Comparison of ENCODE assay signal across 1 cellular context in the genomic region with DNA sequence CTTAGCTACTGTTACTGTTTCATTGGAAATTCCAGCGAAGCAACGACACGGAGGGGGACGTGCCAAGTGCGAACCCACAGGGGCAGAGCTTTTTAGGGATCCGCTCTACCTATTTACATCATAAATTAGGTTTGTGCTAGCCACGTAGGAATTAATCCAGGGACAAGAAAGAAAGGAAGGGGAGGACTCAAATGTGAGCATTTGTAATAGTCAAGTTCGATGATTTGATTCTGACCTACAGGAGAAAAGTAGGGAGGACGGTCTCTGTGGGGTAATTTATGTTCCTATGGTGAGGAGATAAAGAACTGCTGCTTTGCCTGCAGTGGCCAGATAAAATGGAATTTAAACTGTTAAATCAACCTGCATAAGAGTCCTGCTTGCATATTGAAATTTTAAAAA.
TF ChIP-seq lines count a peak whose summit lies in the region.

No MANE protein-coding gene starts in this region.

TF ChIP-seq in HEK293, 187 proteins besides CTCF, POLR2A, EP300 and RAD21 (continued from another document and continues in another):
- TF ChIP-seq, protein P1, sequence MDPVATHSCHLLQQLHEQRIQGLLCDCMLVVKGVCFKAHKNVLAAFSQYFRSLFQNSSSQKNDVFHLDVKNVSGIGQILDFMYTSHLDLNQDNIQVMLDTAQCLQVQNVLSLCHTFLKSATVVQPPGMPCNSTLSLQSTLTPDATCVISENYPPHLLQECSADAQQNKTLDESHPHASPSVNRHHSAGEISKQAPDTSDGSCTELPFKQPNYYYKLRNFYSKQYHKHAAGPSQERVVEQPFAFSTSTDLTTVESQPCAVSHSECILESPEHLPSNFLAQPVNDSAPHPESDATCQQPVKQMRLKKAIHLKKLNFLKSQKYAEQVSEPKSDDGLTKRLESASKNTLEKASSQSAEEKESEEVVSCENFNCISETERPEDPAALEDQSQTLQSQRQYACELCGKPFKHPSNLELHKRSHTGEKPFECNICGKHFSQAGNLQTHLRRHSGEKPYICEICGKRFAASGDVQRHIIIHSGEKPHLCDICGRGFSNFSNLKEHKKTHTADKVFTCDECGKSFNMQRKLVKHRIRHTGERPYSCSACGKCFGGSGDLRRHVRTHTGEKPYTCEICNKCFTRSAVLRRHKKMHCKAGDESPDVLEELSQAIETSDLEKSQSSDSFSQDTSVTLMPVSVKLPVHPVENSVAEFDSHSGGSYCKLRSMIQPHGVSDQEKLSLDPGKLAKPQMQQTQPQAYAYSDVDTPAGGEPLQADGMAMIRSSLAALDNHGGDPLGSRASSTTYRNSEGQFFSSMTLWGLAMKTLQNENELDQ (tag by site-specific recombination; IDR thresholded peaks at IDR 0.05; ENCODE audit: low read depth) = no peak
- TF ChIP-seq MEIS1 (CRISPR knock-in tag; IDR thresholded peaks at IDR 0.05; ENCODE audit: borderline replicate concordance) (no peak), ZNF157 (tag by site-specific recombination; IDR thresholded peaks at IDR 0.05) (no peak), SP7 (tag by site-specific recombination; IDR thresholded peaks at IDR 0.05) (no peak), BCL11B (tag by site-specific recombination; IDR thresholded peaks at IDR 0.05; ENCODE audit: low read depth) (no peak), ZBTB20 (tag by site-specific recombination; IDR thresholded peaks at IDR 0.05) (no peak), ZFP69B (tag by site-specific recombination; IDR thresholded peaks at IDR 0.05) (no peak), ZNF561 (tag by site-specific recombination; IDR thresholded peaks at IDR 0.05; ENCODE audit: borderline replicate concordance) (no peak; the same call in 1 of the 2 replicates), SCRT2 (tag by site-specific recombination; IDR thresholded peaks at IDR 0.05) (no peak), ZNF19 (tag by site-specific recombination; IDR thresholded peaks at IDR 0.05; ENCODE audit: low read depth) (no peak), ZNF473 (tag by site-specific recombination; IDR thresholded peaks at IDR 0.05) (no peak), SP2 (tag by site-specific recombination; IDR thresholded peaks at IDR 0.05) (peak; percentile 60), WT1 (tag by site-specific recombination; IDR thresholded peaks at IDR 0.05) (peak; percentile 57), ZNF777 (tag by site-specific recombination; IDR thresholded peaks at IDR 0.05; ENCODE audit: borderline replicate concordance) (no peak), ZNF112 (tag by site-specific recombination; IDR thresholded peaks at IDR 0.05) (no peak), OVOL3 (tag by site-specific recombination; IDR thresholded peaks at IDR 0.05) (no peak), ZNF133 (tag by site-specific recombination; IDR thresholded peaks at IDR 0.05) (no peak), ZNF792 (tag by site-specific recombination; IDR thresholded peaks at IDR 0.05) (no peak), TRIM28 (IDR thresholded peaks at IDR 0.05; ENCODE audit: borderline replicate concordance, low read length) (no peak), ZNF37A (tag by site-specific recombination; IDR thresholded peaks at IDR 0.05) (no peak), ZNF335 (tag by site-specific recombination; conservative IDR thresholded peaks at IDR 0.05) (peak; percentile 22), ZNF169 (tag by site-specific recombination; IDR thresholded peaks at IDR 0.05) (no peak), ZSCAN30 (tag by site-specific recombination; IDR thresholded peaks at IDR 0.05) (no peak), MZF1 (tag by site-specific recombination; IDR thresholded peaks at IDR 0.05; ENCODE audit: borderline replicate concordance) (peak; percentile 36; the same call in 1 of the 2 replicates), ZNF174 (tag by site-specific recombination; IDR thresholded peaks at IDR 0.05) (no peak), BCL11A (tag by site-specific recombination; IDR thresholded peaks at IDR 0.05; ENCODE audit: low read depth) (no peak), IKZF3 (tag by site-specific recombination; IDR thresholded peaks at IDR 0.05) (no peak), ZNF121 (tag by site-specific recombination; IDR thresholded peaks at IDR 0.05) (no peak)
- TF ChIP-seq, protein P2, sequence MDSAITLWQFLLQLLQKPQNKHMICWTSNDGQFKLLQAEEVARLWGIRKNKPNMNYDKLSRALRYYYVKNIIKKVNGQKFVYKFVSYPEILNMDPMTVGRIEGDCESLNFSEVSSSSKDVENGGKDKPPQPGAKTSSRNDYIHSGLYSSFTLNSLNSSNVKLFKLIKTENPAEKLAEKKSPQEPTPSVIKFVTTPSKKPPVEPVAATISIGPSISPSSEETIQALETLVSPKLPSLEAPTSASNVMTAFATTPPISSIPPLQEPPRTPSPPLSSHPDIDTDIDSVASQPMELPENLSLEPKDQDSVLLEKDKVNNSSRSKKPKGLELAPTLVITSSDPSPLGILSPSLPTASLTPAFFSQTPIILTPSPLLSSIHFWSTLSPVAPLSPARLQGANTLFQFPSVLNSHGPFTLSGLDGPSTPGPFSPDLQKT (IDR thresholded peaks at IDR 0.05; ENCODE audit: borderline replicate concordance, low read depth, low read length) = no peak
- TF ChIP-seq, protein P3, sequence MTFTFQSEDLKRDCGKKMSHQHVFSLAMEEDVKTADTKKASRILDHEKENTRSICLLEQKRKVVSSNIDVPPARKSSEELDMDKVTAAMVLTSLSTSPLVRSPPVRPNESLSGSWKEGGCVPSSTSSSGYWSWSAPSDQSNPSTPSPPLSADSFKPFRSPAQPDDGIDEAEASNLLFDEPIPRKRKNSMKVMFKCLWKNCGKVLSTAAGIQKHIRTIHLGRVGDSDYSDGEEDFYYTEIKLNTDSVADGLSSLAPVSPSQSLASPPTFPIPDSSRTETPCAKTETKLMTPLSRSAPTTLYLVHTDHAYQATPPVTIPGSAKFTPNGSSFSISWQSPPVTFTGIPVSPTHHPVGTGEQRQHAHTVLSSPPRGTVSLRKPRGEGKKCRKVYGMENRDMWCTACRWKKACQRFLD (tag by site-specific recombination; IDR thresholded peaks at IDR 0.05) = no peak
- TF ChIP-seq, protein P4, sequence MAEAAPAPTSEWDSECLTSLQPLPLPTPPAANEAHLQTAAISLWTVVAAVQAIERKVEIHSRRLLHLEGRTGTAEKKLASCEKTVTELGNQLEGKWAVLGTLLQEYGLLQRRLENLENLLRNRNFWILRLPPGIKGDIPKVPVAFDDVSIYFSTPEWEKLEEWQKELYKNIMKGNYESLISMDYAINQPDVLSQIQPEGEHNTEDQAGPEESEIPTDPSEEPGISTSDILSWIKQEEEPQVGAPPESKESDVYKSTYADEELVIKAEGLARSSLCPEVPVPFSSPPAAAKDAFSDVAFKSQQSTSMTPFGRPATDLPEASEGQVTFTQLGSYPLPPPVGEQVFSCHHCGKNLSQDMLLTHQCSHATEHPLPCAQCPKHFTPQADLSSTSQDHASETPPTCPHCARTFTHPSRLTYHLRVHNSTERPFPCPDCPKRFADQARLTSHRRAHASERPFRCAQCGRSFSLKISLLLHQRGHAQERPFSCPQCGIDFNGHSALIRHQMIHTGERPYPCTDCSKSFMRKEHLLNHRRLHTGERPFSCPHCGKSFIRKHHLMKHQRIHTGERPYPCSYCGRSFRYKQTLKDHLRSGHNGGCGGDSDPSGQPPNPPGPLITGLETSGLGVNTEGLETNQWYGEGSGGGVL (tag by site-specific recombination; IDR thresholded peaks at IDR 0.05) = no peak
- TF ChIP-seq, protein P5, sequence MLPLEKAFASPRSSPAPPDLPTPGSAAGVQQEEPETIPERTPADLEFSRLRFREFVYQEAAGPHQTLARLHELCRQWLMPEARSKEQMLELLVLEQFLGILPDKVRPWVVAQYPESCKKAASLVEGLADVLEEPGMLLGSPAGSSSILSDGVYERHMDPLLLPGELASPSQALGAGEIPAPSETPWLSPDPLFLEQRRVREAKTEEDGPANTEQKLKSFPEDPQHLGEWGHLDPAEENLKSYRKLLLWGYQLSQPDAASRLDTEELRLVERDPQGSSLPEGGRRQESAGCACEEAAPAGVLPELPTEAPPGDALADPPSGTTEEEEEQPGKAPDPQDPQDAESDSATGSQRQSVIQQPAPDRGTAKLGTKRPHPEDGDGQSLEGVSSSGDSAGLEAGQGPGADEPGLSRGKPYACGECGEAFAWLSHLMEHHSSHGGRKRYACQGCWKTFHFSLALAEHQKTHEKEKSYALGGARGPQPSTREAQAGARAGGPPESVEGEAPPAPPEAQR (tag by site-specific recombination; IDR thresholded peaks at IDR 0.05) = no peak
- TF ChIP-seq, protein P6, sequence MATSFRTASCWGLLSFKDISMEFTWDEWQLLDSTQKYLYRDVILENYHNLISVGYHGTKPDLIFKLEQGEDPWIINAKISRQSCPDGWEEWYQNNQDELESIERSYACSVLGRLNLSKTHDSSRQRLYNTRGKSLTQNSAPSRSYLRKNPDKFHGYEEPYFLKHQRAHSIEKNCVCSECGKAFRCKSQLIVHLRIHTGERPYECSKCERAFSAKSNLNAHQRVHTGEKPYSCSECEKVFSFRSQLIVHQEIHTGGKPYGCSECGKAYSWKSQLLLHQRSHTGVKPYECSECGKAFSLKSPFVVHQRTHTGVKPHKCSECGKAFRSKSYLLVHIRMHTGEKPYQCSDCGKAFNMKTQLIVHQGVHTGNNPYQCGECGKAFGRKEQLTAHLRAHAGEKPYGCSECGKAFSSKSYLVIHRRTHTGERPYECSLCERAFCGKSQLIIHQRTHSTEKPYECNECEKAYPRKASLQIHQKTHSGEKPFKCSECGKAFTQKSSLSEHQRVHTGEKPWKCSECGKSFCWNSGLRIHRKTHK (tag by site-specific recombination; IDR thresholded peaks at IDR 0.05) = no peak
- TF ChIP-seq, protein P7, sequence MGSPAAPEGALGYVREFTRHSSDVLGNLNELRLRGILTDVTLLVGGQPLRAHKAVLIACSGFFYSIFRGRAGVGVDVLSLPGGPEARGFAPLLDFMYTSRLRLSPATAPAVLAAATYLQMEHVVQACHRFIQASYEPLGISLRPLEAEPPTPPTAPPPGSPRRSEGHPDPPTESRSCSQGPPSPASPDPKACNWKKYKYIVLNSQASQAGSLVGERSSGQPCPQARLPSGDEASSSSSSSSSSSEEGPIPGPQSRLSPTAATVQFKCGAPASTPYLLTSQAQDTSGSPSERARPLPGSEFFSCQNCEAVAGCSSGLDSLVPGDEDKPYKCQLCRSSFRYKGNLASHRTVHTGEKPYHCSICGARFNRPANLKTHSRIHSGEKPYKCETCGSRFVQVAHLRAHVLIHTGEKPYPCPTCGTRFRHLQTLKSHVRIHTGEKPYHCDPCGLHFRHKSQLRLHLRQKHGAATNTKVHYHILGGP (tag by site-specific recombination; IDR thresholded peaks at IDR 0.05) = no peak
- TF ChIP-seq, protein P8, sequence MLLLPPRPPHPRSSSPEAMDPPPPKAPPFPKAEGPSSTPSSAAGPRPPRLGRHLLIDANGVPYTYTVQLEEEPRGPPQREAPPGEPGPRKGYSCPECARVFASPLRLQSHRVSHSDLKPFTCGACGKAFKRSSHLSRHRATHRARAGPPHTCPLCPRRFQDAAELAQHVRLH (tag by site-specific recombination; IDR thresholded peaks at IDR 0.05) = no peak
- TF ChIP-seq, protein P9, sequence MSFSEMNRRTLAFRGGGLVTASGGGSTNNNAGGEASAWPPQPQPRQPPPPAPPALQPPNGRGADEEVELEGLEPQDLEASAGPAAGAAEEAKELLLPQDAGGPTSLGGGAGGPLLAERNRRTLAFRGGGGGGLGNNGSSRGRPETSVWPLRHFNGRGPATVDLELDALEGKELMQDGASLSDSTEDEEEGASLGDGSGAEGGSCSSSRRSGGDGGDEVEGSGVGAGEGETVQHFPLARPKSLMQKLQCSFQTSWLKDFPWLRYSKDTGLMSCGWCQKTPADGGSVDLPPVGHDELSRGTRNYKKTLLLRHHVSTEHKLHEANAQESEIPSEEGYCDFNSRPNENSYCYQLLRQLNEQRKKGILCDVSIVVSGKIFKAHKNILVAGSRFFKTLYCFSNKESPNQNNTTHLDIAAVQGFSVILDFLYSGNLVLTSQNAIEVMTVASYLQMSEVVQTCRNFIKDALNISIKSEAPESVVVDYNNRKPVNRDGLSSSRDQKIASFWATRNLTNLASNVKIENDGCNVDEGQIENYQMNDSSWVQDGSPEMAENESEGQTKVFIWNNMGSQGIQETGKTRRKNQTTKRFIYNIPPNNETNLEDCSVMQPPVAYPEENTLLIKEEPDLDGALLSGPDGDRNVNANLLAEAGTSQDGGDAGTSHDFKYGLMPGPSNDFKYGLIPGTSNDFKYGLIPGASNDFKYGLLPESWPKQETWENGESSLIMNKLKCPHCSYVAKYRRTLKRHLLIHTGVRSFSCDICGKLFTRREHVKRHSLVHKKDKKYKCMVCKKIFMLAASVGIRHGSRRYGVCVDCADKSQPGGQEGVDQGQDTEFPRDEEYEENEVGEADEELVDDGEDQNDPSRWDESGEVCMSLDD (tag by site-specific recombination; IDR thresholded peaks at IDR 0.05) = peak; percentile 8; the same call in 1 of the 2 replicates
- TF ChIP-seq, protein P10, sequence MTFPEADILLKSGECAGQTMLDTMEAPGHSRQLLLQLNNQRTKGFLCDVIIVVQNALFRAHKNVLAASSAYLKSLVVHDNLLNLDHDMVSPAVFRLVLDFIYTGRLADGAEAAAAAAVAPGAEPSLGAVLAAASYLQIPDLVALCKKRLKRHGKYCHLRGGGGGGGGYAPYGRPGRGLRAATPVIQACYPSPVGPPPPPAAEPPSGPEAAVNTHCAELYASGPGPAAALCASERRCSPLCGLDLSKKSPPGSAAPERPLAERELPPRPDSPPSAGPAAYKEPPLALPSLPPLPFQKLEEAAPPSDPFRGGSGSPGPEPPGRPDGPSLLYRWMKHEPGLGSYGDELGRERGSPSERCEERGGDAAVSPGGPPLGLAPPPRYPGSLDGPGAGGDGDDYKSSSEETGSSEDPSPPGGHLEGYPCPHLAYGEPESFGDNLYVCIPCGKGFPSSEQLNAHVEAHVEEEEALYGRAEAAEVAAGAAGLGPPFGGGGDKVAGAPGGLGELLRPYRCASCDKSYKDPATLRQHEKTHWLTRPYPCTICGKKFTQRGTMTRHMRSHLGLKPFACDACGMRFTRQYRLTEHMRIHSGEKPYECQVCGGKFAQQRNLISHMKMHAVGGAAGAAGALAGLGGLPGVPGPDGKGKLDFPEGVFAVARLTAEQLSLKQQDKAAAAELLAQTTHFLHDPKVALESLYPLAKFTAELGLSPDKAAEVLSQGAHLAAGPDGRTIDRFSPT (tag by site-specific recombination; IDR thresholded peaks at IDR 0.05) = no peak; the same call in 1 of the 2 replicates
- TF ChIP-seq, protein P11, sequence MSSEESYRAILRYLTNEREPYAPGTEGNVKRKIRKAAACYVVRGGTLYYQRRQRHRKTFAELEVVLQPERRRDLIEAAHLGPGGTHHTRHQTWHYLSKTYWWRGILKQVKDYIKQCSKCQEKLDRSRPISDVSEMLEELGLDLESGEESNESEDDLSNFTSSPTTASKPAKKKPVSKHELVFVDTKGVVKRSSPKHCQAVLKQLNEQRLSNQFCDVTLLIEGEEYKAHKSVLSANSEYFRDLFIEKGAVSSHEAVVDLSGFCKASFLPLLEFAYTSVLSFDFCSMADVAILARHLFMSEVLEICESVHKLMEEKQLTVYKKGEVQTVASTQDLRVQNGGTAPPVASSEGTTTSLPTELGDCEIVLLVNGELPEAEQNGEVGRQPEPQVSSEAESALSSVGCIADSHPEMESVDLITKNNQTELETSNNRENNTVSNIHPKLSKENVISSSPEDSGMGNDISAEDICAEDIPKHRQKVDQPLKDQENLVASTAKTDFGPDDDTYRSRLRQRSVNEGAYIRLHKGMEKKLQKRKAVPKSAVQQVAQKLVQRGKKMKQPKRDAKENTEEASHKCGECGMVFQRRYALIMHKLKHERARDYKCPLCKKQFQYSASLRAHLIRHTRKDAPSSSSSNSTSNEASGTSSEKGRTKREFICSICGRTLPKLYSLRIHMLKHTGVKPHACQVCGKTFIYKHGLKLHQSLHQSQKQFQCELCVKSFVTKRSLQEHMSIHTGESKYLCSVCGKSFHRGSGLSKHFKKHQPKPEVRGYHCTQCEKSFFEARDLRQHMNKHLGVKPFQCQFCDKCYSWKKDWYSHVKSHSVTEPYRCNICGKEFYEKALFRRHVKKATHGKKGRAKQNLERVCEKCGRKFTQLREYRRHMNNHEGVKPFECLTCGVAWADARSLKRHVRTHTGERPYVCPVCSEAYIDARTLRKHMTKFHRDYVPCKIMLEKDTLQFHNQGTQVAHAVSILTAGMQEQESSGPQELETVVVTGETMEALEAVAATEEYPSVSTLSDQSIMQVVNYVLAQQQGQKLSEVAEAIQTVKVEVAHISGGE (tag by site-specific recombination; conservative IDR thresholded peaks at IDR 0.05; ENCODE audit: low read depth) = 0 out of 2 replicates have a peak, but pooled peaks have one; percentile 0
